Comparison of ENCODE assay signal across 17 cellular contexts in genomic region chr4:152327606-152328453, GRCh38.
DNase-seq lines count a peak whose midpoint lies in the region; ATAC-seq and TF ChIP-seq lines count a peak whose summit lies in the region.
"Had no signal": no experiment of that assay in that cellular context is flagged by ENCODE, and none has a peak within 500 bp of the region (broad histone marks: within the 10 kb centered on the region; RNA-seq: fewer than 3 reads in every experiment).

No MANE protein-coding gene starts in this region.

- intact Hi-C loops in activated CD8-positive, alpha-beta T cell treated with anti-CD3 and anti-CD28 coated beads for 36 hours (cut with micrococcal nuclease), result no loop called here
- intact Hi-C loops in activated T-helper 2 cell treated with anti-CD3 and anti-CD28 coated beads, Interferon-gamma antibody, Interleukin-2, Interleukin-4, amounts not matched to agents 10 μg/mL and 5 μg/mL and 100 μg/mL, durations not matched to agents 14 hours and 24 hours and 36 hours (cut with micrococcal nuclease), result no loop called here

- peak overlapping the region; percentile 9 for H3K27ac Mint-ChIP-seq in activated CD8-positive, alpha-beta T cell treated with anti-CD3 and anti-CD28 coated beads for 36 hours
- no peak overlapping the region for H3K27ac Mint-ChIP-seq in activated CD8-positive, alpha-beta T cell treated with anti-CD3 and anti-CD28 coated beads, Interleukin-2, amount 10 ng/mL, durations not matched to agents 7 days and 5 days
- H3K27ac Mint-ChIP-seq in activated T-helper 2 cell treated with anti-CD3 and anti-CD28 coated beads, Interferon-gamma antibody, Interleukin-2, Interleukin-4, amounts not matched to agents 10 μg/mL and 5 μg/mL and 100 μg/mL, durations not matched to agents 14 hours and 24 hours and 36 hours, result peak overlapping the region; percentile 34
- H3K27ac Mint-ChIP-seq in mesothelial cell of epicardium, result peak overlapping the region; percentile 90

- no peak for ATAC-seq in activated CD8-positive, alpha-beta T cell treated with anti-CD3 and anti-CD28 coated beads for 36 hours
- no peak for ATAC-seq in activated CD8-positive, alpha-beta T cell treated with anti-CD3 and anti-CD28 coated beads, Interleukin-2, amount 10 ng/mL, durations not matched to agents 7 days and 5 days
- ATAC-seq: left lung; stimulated activated naive CD8-positive, alpha-beta T cell treated with anti-CD3 and anti-CD28 coated beads, Interleukin-15, Interleukin-2, amounts not matched to agents 100 U/mL and 50 U/mL, for 24 hours had no signal

- H3K27me3 Mint-ChIP-seq in activated CD8-positive, alpha-beta T cell treated with anti-CD3 and anti-CD28 coated beads for 36 hours, result no peaks in the 10 kb centered on the region
- H3K27me3 Mint-ChIP-seq in activated CD8-positive, alpha-beta T cell treated with anti-CD3 and anti-CD28 coated beads, Interleukin-2, amount 10 ng/mL, durations not matched to agents 7 days and 5 days (ENCODE audit: low read depth), result no peaks in the 10 kb centered on the region
- no peaks in the 10 kb centered on the region for H3K27me3 Mint-ChIP-seq in activated T-helper 2 cell treated with anti-CD3 and anti-CD28 coated beads, Interferon-gamma antibody, Interleukin-2, Interleukin-4, amounts not matched to agents 10 μg/mL and 5 μg/mL and 100 μg/mL, durations not matched to agents 14 hours and 24 hours and 36 hours (ENCODE audit: low read depth)
- no peaks in the 10 kb centered on the region for H3K27me3 Mint-ChIP-seq in mesothelial cell of epicardium (ENCODE audit: low read depth)

- TF ChIP-seq CTCF in activated CD8-positive, alpha-beta T cell treated with anti-CD3 and anti-CD28 coated beads for 36 hours (IDR thresholded peaks at IDR 0.05), result no peak
- no peak for TF ChIP-seq CTCF in mesothelial cell of epicardium (IDR thresholded peaks at IDR 0.05; ENCODE audit: unreplicated experiment)

- no peak overlapping the region for H3K4me3 Mint-ChIP-seq in activated CD8-positive, alpha-beta T cell treated with anti-CD3 and anti-CD28 coated beads for 36 hours
- H3K4me3 Mint-ChIP-seq in activated CD8-positive, alpha-beta T cell treated with anti-CD3 and anti-CD28 coated beads, Interleukin-2, amount 10 ng/mL, durations not matched to agents 7 days and 5 days, result no peak overlapping the region
- no peak overlapping the region for H3K4me3 Mint-ChIP-seq in activated T-helper 2 cell treated with anti-CD3 and anti-CD28 coated beads, Interferon-gamma antibody, Interleukin-2, Interleukin-4, amounts not matched to agents 10 μg/mL and 5 μg/mL and 100 μg/mL, durations not matched to agents 14 hours and 24 hours and 36 hours (ENCODE audit: low read depth)
- H3K4me3 Mint-ChIP-seq in mesothelial cell of epicardium, result no peak overlapping the region

- no peaks in the 10 kb centered on the region for H3K9me3 Mint-ChIP-seq in activated CD8-positive, alpha-beta T cell treated with anti-CD3 and anti-CD28 coated beads for 36 hours
- no peaks in the 10 kb centered on the region for H3K9me3 Mint-ChIP-seq in activated CD8-positive, alpha-beta T cell treated with anti-CD3 and anti-CD28 coated beads, Interleukin-2, amount 10 ng/mL, durations not matched to agents 7 days and 5 days (ENCODE audit: insufficient read depth)
- H3K9me3 Mint-ChIP-seq in activated T-helper 2 cell treated with anti-CD3 and anti-CD28 coated beads, Interferon-gamma antibody, Interleukin-2, Interleukin-4, amounts not matched to agents 10 μg/mL and 5 μg/mL and 100 μg/mL, durations not matched to agents 14 hours and 24 hours and 36 hours, result peaks cover 2% of the 10 kb centered on the region
- no peaks in the 10 kb centered on the region for H3K9me3 Mint-ChIP-seq in mesothelial cell of epicardium

- H3K4me1 Mint-ChIP-seq in activated CD8-positive, alpha-beta T cell treated with anti-CD3 and anti-CD28 coated beads for 36 hours (ENCODE audit: low read depth), result peaks cover 11% of the 10 kb centered on the region
- peaks cover 7% of the 10 kb centered on the region for H3K4me1 Mint-ChIP-seq in activated CD8-positive, alpha-beta T cell treated with anti-CD3 and anti-CD28 coated beads, Interleukin-2, amount 10 ng/mL, durations not matched to agents 7 days and 5 days (ENCODE audit: low read depth)
- peaks cover 25% of the 10 kb centered on the region for H3K4me1 Mint-ChIP-seq in activated T-helper 2 cell treated with anti-CD3 and anti-CD28 coated beads, Interferon-gamma antibody, Interleukin-2, Interleukin-4, amounts not matched to agents 10 μg/mL and 5 μg/mL and 100 μg/mL, durations not matched to agents 14 hours and 24 hours and 36 hours (ENCODE audit: low read depth)
- peaks cover 28% of the 10 kb centered on the region for H3K4me1 Mint-ChIP-seq in mesothelial cell of epicardium

- CTCF ChIA-PET in activated CD8-positive, alpha-beta T cell treated with anti-CD3 and anti-CD28 coated beads for 36 hours (lab: Charles Lee), result interaction anchor here (0.7 kb wide), 1 partner anchor 24 kb away, joined by 3 read pairs; no protein-coding TSS in a partner anchor
- CTCF ChIA-PET in activated CD8-positive, alpha-beta T cell treated with anti-CD3 and anti-CD28 coated beads, Interleukin-2, amount 10 ng/mL, durations not matched to agents 7 days and 5 days (lab: Charles Lee), result interaction anchor here (0.9 to 1.7 kb wide), 2 partner anchors 21 to 526 kb away, joined by 3 to 4 read pairs; no protein-coding TSS in a partner anchor

- H3K36me3 Mint-ChIP-seq in activated CD8-positive, alpha-beta T cell treated with anti-CD3 and anti-CD28 coated beads for 36 hours (ENCODE audit: low read depth), result peaks cover 44% of the 10 kb centered on the region
- peaks cover 61% of the 10 kb centered on the region for H3K36me3 Mint-ChIP-seq in activated CD8-positive, alpha-beta T cell treated with anti-CD3 and anti-CD28 coated beads, Interleukin-2, amount 10 ng/mL, durations not matched to agents 7 days and 5 days (ENCODE audit: low read depth)
- peaks cover 70% of the 10 kb centered on the region for H3K36me3 Mint-ChIP-seq in activated T-helper 2 cell treated with anti-CD3 and anti-CD28 coated beads, Interferon-gamma antibody, Interleukin-2, Interleukin-4, amounts not matched to agents 10 μg/mL and 5 μg/mL and 100 μg/mL, durations not matched to agents 14 hours and 24 hours and 36 hours (ENCODE audit: low read depth)
- peaks cover 38% of the 10 kb centered on the region for H3K36me3 Mint-ChIP-seq in mesothelial cell of epicardium

- POLR2A ChIA-PET in activated CD8-positive, alpha-beta T cell treated with anti-CD3 and anti-CD28 coated beads for 36 hours (lab: Charles Lee), result no interaction called here
- POLR2A ChIA-PET in activated CD8-positive, alpha-beta T cell treated with anti-CD3 and anti-CD28 coated beads, Interleukin-2, amount 10 ng/mL, durations not matched to agents 7 days and 5 days (lab: Charles Lee), result no interaction called here

- no peak for DNase-seq in activated CD8-positive, alpha-beta T cell treated with anti-CD3 and anti-CD28 coated beads for 36 hours
- DNase-seq in activated CD8-positive, alpha-beta T cell treated with anti-CD3 and anti-CD28 coated beads, Interleukin-2, amount 10 ng/mL, durations not matched to agents 7 days and 5 days, result no peak
- DNase-seq in MV-4-11 (lab: John Stamatoyannopoulos, UW), result peak; percentile 1
- no peak for DNase-seq in activated T-helper 2 cell treated with anti-CD3 and anti-CD28 coated beads, Interferon-gamma antibody, Interleukin-2, Interleukin-4, amounts not matched to agents 10 μg/mL and 5 μg/mL and 100 μg/mL, durations not matched to agents 14 hours and 24 hours and 36 hours (ENCODE audit: low spot score)
- DNase-seq in mesothelial cell of epicardium (ENCODE audit: low spot score in 2 of 2, unreplicated experiment in 2 of 2), result no peak
- DNase-seq in GM19238 (ENCODE audit: insufficient read length, low spot score), result no peak
- no peak for DNase-seq in C1 segment of cervical spinal cord (lab: John Stamatoyannopoulos, UW)
- DNase-seq in NCI-H345 treated with DMSO at 0.1 percent for 48 hours (lab: John Stamatoyannopoulos, UW; ENCODE audit: unreplicated experiment), result no peak
- DNase-seq: ACHN; glutamatergic neuron; left lung; NCI-H1930; NCI-H524 treated with DMSO at 0.1 percent for 48 hours; right lobe of liver; SHP77 treated with DMSO at 0.1 percent for 48 hours; stimulated activated naive CD8-positive, alpha-beta T cell treated with anti-CD3 and anti-CD28 coated beads, Interleukin-15, Interleukin-2, amounts not matched to agents 100 U/mL and 50 U/mL, for 24 hours; transverse colon had no signal
